In the genomic region with DNA sequence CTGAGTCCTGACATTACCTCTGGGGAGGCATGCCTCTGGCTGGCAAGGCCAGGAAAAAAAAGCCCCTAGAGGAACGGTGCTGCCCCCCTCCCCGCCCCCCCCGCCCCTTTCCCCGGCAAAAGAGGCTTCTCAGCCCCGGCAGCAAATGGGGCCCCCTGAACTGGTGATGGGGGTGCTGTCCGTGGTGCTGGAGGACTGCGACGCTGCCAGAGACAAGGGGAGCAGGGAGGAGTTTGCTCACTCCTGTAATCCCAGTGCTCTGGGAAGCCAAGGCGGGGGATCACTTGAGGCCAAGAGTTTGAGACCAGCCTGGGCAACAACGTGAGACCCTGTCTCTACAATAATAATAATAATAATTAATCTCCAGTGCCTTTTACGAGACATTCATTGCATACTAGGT, we compare ENCODE assay signal across 8 cellular contexts. TPM values are rescaled to one million over a fixed set of nuclear protein-coding genes. Genes with fewer than 3 reads are reported as not detected.
DNase-seq lines count a peak whose midpoint lies in the region; TF ChIP-seq lines count a peak whose summit lies in the region.

No MANE protein-coding gene starts in this region.

- no peak overlapping the region for H3K4me3 ChIP-seq in NB4 (ENCODE audit: low read depth, low read length)

- CTCF ChIA-PET in GM10248 (lab: Yijun Ruan, JAX), result interaction anchor here (1.3 to 2.1 kb wide), 3 partner anchors 27 to 47 kb away, joined by 3 to 7 read pairs (median 7); no protein-coding TSS in a partner anchor

- TF ChIP-seq POLR2A in NB4 (IDR thresholded peaks at IDR 0.05; ENCODE audit: extremely low read depth, insufficient read length), result no peak

- TF ChIP-seq CTCF in GM10248 (IDR thresholded peaks at IDR 0.05; ENCODE audit: control extremely low read depth, extremely low read depth, low read depth, missing control alignments) (no peak), NB4 (IDR thresholded peaks at IDR 0.05; ENCODE audit: low read depth, low read length) (no peak)

- DNase-seq in GM10248 (ENCODE audit: extremely low spot score), result peak; percentile 60
- peak; percentile 65 for DNase-seq in NB4 (ENCODE audit: low read depth)
- peak; percentile 31 for DNase-seq in activated naive CD4-positive, alpha-beta T cell treated with anti-CD3 and anti-CD28 coated beads, Interleukin-2, amount 50 U/mL, for 16 hours
- DNase-seq in lung microvascular endothelial cell (ENCODE audit: low read depth in 2 of 2), result peak; percentile 40 to 53
- no peak for DNase-seq in NCI-H2107 (lab: John Stamatoyannopoulos, UW)
- no peak for DNase-seq in NCI-H2227 (lab: John Stamatoyannopoulos, UW; ENCODE audit: unreplicated experiment)
- DNase-seq in NCI-H1092 (lab: John Stamatoyannopoulos, UW), result no peak
- no peak for DNase-seq in NCI-H526 (lab: John Stamatoyannopoulos, UW)

- POLR2A ChIA-PET in GM10248 (lab: Yijun Ruan, JAX), result no interaction called here

RNA-seq across cellular contexts. Expression of gene SRRM3, which starts 23.7 kb away (rescaled TPM):
- total RNA-seq in lung microvascular endothelial cell, result 1.5 and 3.0 TPM in 2 replicates

Comparison
In these comparisons a context has a peak if more than half of its experiments do, and no peak if none do; other contexts are left out.
1. DNase-seq: peak in GM10248 (single experiment), NB4 (single experiment), activated naive CD4-positive, alpha-beta T cell treated with anti-CD3 and anti-CD28 coated beads, Interleukin-2, amount 50 U/mL, for 16 hours (single experiment) and lung microvascular endothelial cell (2 of 2); none in NCI-H2107 (single experiment), NCI-H2227 (single experiment), NCI-H1092 (single experiment) and NCI-H526 (0 of 2).